Comparison of ENCODE assay signal across 29 cellular contexts in genomic region chr17:50568659-50569058, GRCh38. TPM values are rescaled to one million over a fixed set of nuclear protein-coding genes. Genes with fewer than 3 reads are reported as not detected.
DNase-seq lines count a peak whose midpoint lies in the region; ATAC-seq, FAIRE-seq and TF ChIP-seq lines count a peak whose summit lies in the region.
"Had no signal": no experiment of that assay in that cellular context is flagged by ENCODE, and none has a peak within 500 bp of the region (broad histone marks: within the 10 kb centered on the region; RNA-seq: fewer than 3 reads in every experiment).

No MANE protein-coding gene starts in this region.

- no CpG with 5 or more reads among the region's 12 CpGs for WGBS in neuronal stem cell (ENCODE audit: extremely low coverage in 2 of 2, insufficient read length in 2 of 2, insufficient replicate concordance in 1 of 2), 2 donors

- H3K27ac ChIP-seq in WERI-Rb-1, result peak overlapping the region; percentile 96
- no peak overlapping the region for H3K27ac ChIP-seq in neuronal stem cell (replicated peaks; ENCODE audit: low read length)
- H3K27ac ChIP-seq: BLaER1 had no signal

- intact Hi-C loops in sciatic nerve (cut with DNase I), result no loop called here

- no peak overlapping the region for H4K91ac ChIP-seq in neuronal stem cell (ENCODE audit: low read depth, low read length, poor library complexity)

- H3K14ac ChIP-seq in neuronal stem cell (ENCODE audit: low read length), result no peak overlapping the region

- peaks cover 39% of the 10 kb centered on the region for H3K27me3 Mint-ChIP-seq in endothelial cell (ENCODE audit: unreplicated experiment)

- H3K23ac ChIP-seq in neuronal stem cell (ENCODE audit: low read depth, low read length, poor library complexity), result no peak overlapping the region

- H3K4me1 ChIP-seq in neuronal stem cell (ENCODE audit: control insufficient read depth in 2 of 2, insufficient read depth in 1 of 2, low read depth in 1 of 2, low read length in 2 of 2), result peaks cover 42 to 47% of the 10 kb centered on the region in 2 donors
- H3K4me1 ChIP-seq: BLaER1 had no signal

- H3K36me3 Mint-ChIP-seq in endothelial cell (ENCODE audit: low read depth, unreplicated experiment), result no peaks in the 10 kb centered on the region
- H3K36me3 Mint-ChIP-seq: CD14-positive monocyte; CD4-positive, alpha-beta memory T cell; CD4-positive, CD25-positive, alpha-beta regulatory T cell; CD8-positive, alpha-beta memory T cell had no signal

- DNase-seq in HTR-8/SVneo (ENCODE audit: insufficient read length, low spot score), result no peak
- no peak for DNase-seq in WERI-Rb-1
- DNase-seq in endothelial cell (ENCODE audit: low spot score), result no peak
- no peak for DNase-seq in neuronal stem cell (ENCODE audit: low spot score)
- DNase-seq in sciatic nerve (ENCODE audit: low spot score), result no peak
- DNase-seq in hippocampal formation (lab: John Stamatoyannopoulos, UW), result no peak
- DNase-seq: 8988T; ACHN; BE2C; C1 segment of cervical spinal cord; CD4-positive, alpha-beta memory T cell; CD4-positive, CD25-positive, alpha-beta regulatory T cell; CD8-positive, alpha-beta memory T cell; COR-L47; DMS 273 treated with DMSO at 0.1 percent for 48 hours; DMS153; DMS53; DMS79; DND-41; EL; GDM1 had no signal

- peak overlapping the region; percentile 67 for H2AK5ac ChIP-seq in neuronal stem cell (ENCODE audit: low read depth, low read length)

- H3K4me2 ChIP-seq in neuronal stem cell (ENCODE audit: insufficient read depth, low read length, poor library complexity, severe bottlenecking), result no peak overlapping the region
- H3K4me2 ChIP-seq: BLaER1 had no signal

- no peak overlapping the region for H4K8ac ChIP-seq in neuronal stem cell (ENCODE audit: low read depth, low read length)

- H3K4ac ChIP-seq in neuronal stem cell (ENCODE audit: low read length), result no peak overlapping the region

- no peak overlapping the region for H3K4me3 ChIP-seq in WERI-Rb-1 (ENCODE audit: low read depth, low read length)
- no peak overlapping the region for H3K4me3 ChIP-seq in neuronal stem cell (ENCODE audit: low read length in 2 of 2)
- H3K4me3 ChIP-seq: BLaER1, GM12878 had no signal

- no peak overlapping the region for H2BK120ac ChIP-seq in neuronal stem cell (ENCODE audit: low read depth, low read length)

- peak; percentile 62 for FAIRE-seq in HTR-8/SVneo (lab: Jason Lieb, UNC)
- FAIRE-seq: A204.1, GM12878, GM18507 had no signal

- H3K9me3 Mint-ChIP-seq in endothelial cell (ENCODE audit: unreplicated experiment), result no peaks in the 10 kb centered on the region
- H3K9me3 Mint-ChIP-seq: CD4-positive, alpha-beta memory T cell; CD4-positive, CD25-positive, alpha-beta regulatory T cell; CD8-positive, alpha-beta memory T cell had no signal

- H2AFZ ChIP-seq in neuronal stem cell (ENCODE audit: low read length), result no peak overlapping the region

- ATAC-seq in sciatic nerve (no peak), HG02840 (IDR thresholded peaks at IDR 0.05; ENCODE audit: low FRiP score, unreplicated experiment) (no peak)

- H3K27me3 ChIP-seq in WERI-Rb-1 (ENCODE audit: insufficient read depth, low read depth, severe bottlenecking), result no peaks in the 10 kb centered on the region
- peaks cover 0 to 5% (median 5%) of the 10 kb centered on the region in 3 experiments for H3K27me3 ChIP-seq in neuronal stem cell (ENCODE audit: control insufficient read depth in 3 of 3, insufficient read depth in 3 of 3, low read depth in 1 of 3, low read length in 3 of 3)

- H3K9me3 ChIP-seq in WERI-Rb-1 (ENCODE audit: severe bottlenecking), result no peaks in the 10 kb centered on the region
- no peaks in the 10 kb centered on the region for H3K9me3 ChIP-seq in neuronal stem cell (replicated peaks in 1 of 2; ENCODE audit: control insufficient read depth in 2 of 2, insufficient read depth in 1 of 2, low read depth in 1 of 2, low read length in 2 of 2)
- H3K9me3 ChIP-seq: BE2C, BLaER1 had no signal

- H3K4me1 Mint-ChIP-seq in endothelial cell (ENCODE audit: unreplicated experiment), result peaks cover 12% of the 10 kb centered on the region

- no peaks in the 10 kb centered on the region for H3K79me1 ChIP-seq in neuronal stem cell (ENCODE audit: low read depth, low read length)

- H3K27ac Mint-ChIP-seq in endothelial cell (ENCODE audit: unreplicated experiment), result peak overlapping the region; percentile 52
- H3K27ac Mint-ChIP-seq: CD14-positive monocyte; CD4-positive, CD25-positive, alpha-beta regulatory T cell had no signal

- TF ChIP-seq CTCF in WERI-Rb-1 (IDR thresholded peaks at IDR 0.05; ENCODE audit: low read depth, low read length) (no peak), endothelial cell (IDR thresholded peaks at IDR 0.05; ENCODE audit: unreplicated experiment) (no peak)

- peak overlapping the region; percentile 3 for H2BK15ac ChIP-seq in neuronal stem cell (ENCODE audit: low read length)

- no peak overlapping the region for H2BK12ac ChIP-seq in neuronal stem cell (ENCODE audit: low read length)

- H3K9ac ChIP-seq in neuronal stem cell (ENCODE audit: low read depth, low read length, poor library complexity), result peak overlapping the region; percentile 50
- H3K9ac ChIP-seq: BLaER1 had no signal

- H3K36me3 ChIP-seq in WERI-Rb-1 (peaks cover 66% of the 10 kb centered on the region), neuronal stem cell (replicated peaks in 1 of 2; ENCODE audit: control insufficient read depth in 2 of 2, insufficient read depth in 2 of 2, low read length in 2 of 2) (no peaks in the 10 kb centered on the region)
- H3K36me3 ChIP-seq: BE2C, BLaER1 had no signal

- H3K18ac ChIP-seq in neuronal stem cell (ENCODE audit: low read length), result peak overlapping the region; percentile 60

- no peak overlapping the region for H2BK5ac ChIP-seq in neuronal stem cell (ENCODE audit: low read length)

- H3K4me3 Mint-ChIP-seq in endothelial cell (ENCODE audit: unreplicated experiment), result no peak overlapping the region
- H3K4me3 Mint-ChIP-seq: CD14-positive monocyte; CD4-positive, alpha-beta memory T cell; CD8-positive, alpha-beta memory T cell had no signal

RNA-seq across cellular contexts. Expression of gene CACNA1G, which starts 8.1 kb away (rescaled TPM):
- total RNA-seq in endothelial cell (ENCODE audit: unreplicated experiment) (not detected), sciatic nerve (0.36 TPM)
- 3.0 TPM for polyA plus RNA-seq in neuronal stem cell (2013, experiment 1 of 2)
- 2.8 TPM for polyA plus RNA-seq in neuronal stem cell (2013, experiment 2 of 2)
- total RNA-seq: CD4-positive, alpha-beta memory T cell had no signal
- polyA plus RNA-seq: CD14-positive monocyte; CD4-positive, alpha-beta memory T cell; CD4-positive, CD25-positive, alpha-beta regulatory T cell; CD8-positive, alpha-beta memory T cell had no signal

RNA-seq across cellular contexts. Expression of gene SPATA20, which starts 21.7 kb away (rescaled TPM):
- total RNA-seq in endothelial cell (ENCODE audit: unreplicated experiment) (72.5 TPM), sciatic nerve (37.5 TPM)
- polyA plus RNA-seq in neuronal stem cell (2013, experiment 1 of 2), result 17.6 TPM
- polyA plus RNA-seq in neuronal stem cell (2013, experiment 2 of 2), result 18.9 TPM

RNA-seq across cellular contexts. Expression of gene EPN3, which starts 36.1 kb away (rescaled TPM):
- total RNA-seq in endothelial cell (ENCODE audit: unreplicated experiment) (0.49 TPM), sciatic nerve (0.27 TPM)
- 0.04 TPM for polyA plus RNA-seq in neuronal stem cell (2013, experiment 1 of 2)
- 0.07 TPM for polyA plus RNA-seq in neuronal stem cell (2013, experiment 2 of 2)
- total RNA-seq: CD4-positive, alpha-beta memory T cell; CD4-positive, CD25-positive, alpha-beta regulatory T cell; CD8-positive, alpha-beta memory T cell; Daoy; GM12878 had no signal
- polyA plus RNA-seq: AG04450; CD14-positive monocyte; CD4-positive, alpha-beta memory T cell; CD4-positive, CD25-positive, alpha-beta regulatory T cell; CD8-positive, alpha-beta memory T cell had no signal
